In the genomic region with DNA sequence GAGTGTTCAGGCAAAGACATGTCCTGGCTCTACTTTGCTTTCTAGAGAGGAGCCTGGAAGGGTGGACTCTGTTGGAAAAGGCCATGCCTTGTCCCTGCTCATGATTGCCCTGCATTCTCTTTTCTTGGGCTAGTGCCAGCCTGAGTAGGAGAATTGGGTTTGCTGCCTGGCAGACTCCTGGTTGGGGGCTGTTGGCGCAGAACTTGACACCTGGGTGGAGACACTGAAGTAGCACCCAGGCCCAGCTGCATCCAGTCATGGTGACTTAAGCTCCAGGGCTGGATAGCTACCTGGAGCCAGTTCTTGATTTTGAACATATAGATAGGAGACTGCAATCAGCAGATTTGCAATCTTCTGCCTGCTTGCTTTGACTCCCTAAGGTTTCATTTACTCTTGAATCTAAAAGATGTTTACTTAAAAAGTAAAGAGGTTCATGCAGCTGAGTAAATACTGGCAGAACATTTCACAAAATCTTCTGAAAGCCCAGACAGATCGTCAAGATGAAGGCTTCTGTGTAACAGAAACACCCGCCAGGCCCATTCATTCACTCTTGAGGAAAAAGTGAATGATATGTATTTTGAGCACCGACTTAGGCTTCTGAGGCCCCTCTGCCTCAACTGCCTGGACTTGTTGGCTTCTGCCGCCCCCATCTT, we compare ENCODE assay signal across 15 cellular contexts. TPM values are rescaled to one million over a fixed set of nuclear protein-coding genes. Genes with fewer than 3 reads are reported as not detected.
A peak's percentile ranks its signal among the peaks of the same experiment; 100 is the strongest.
DNase-seq lines count a peak whose midpoint lies in the region; ATAC-seq and TF ChIP-seq lines count a peak whose summit lies in the region.
"Had no signal": no experiment of that assay in that cellular context is flagged by ENCODE, and none has a peak within 500 bp of the region (broad histone marks: within the 10 kb centered on the region; RNA-seq: fewer than 3 reads in every experiment).

No MANE protein-coding gene starts in this region.

- H2BK5ac ChIP-seq in neuronal stem cell (ENCODE audit: low read length): no peak overlapping the region

- H3K4me2 ChIP-seq in neuronal stem cell (ENCODE audit: insufficient read depth, low read length, poor library complexity, severe bottlenecking): no peak overlapping the region

- CTCF ChIA-PET in RWPE1 (lab: Yijun Ruan, JAX): interaction anchor here (0.6 kb wide), 1 partner anchor 124 kb away, joined by 4 read pairs; no protein-coding TSS in a partner anchor

- no peak overlapping the region for H3K23ac ChIP-seq in neuronal stem cell (ENCODE audit: low read depth, low read length, poor library complexity)

- H3K4me1 ChIP-seq in neuronal stem cell (ENCODE audit: control insufficient read depth in 2 of 2, insufficient read depth in 1 of 2, low read depth in 1 of 2, low read length in 2 of 2): no peaks in the 10 kb centered on the region

- H2BK120ac ChIP-seq in neuronal stem cell (ENCODE audit: low read depth, low read length): no peak overlapping the region

- H2BK12ac ChIP-seq in neuronal stem cell (ENCODE audit: low read length): no peak overlapping the region

- ATAC-seq in GM18519 (IDR thresholded peaks at IDR 0.05; ENCODE audit: low FRiP score, unreplicated experiment): no peak
- ATAC-seq: left colon had no signal

- H2AFZ ChIP-seq in neuronal stem cell (ENCODE audit: low read length): no peak overlapping the region

- H4K91ac ChIP-seq in neuronal stem cell (ENCODE audit: low read depth, low read length, poor library complexity): no peak overlapping the region

- WGBS in neuronal stem cell (ENCODE audit: extremely low coverage in 2 of 2, insufficient read length in 2 of 2, insufficient replicate concordance in 1 of 2), 2 donors: no CpG with 5 or more reads among the region's 5 CpGs

- H3K9ac ChIP-seq in neuronal stem cell (ENCODE audit: low read depth, low read length, poor library complexity): no peak overlapping the region

- no peak overlapping the region for H2BK15ac ChIP-seq in neuronal stem cell (ENCODE audit: low read length)

- no peaks in the 10 kb centered on the region for H3K9me3 ChIP-seq in neuronal stem cell (replicated peaks in 1 of 2; ENCODE audit: control insufficient read depth in 2 of 2, insufficient read depth in 1 of 2, low read depth in 1 of 2, low read length in 2 of 2)

- H2AK5ac ChIP-seq in neuronal stem cell (ENCODE audit: low read depth, low read length): no peak overlapping the region

- POLR2A ChIA-PET in RWPE1 (lab: Yijun Ruan, JAX; ENCODE audit: low non-redundant PET): no interaction called here

- H3K27ac ChIP-seq in RWPE1: peak overlapping the region; percentile 58
- no peak overlapping the region for H3K27ac ChIP-seq in neuronal stem cell (replicated peaks; ENCODE audit: low read length)
- H3K27ac ChIP-seq: epithelial cell of prostate, HL-60, SK-N-MC had no signal

- H3K79me1 ChIP-seq in neuronal stem cell (ENCODE audit: low read depth, low read length): no peaks in the 10 kb centered on the region

- no peak overlapping the region for H3K4me3 ChIP-seq in neuronal stem cell (ENCODE audit: low read length in 2 of 2)
- H3K4me3 ChIP-seq: SK-N-MC had no signal

- peak overlapping the region; percentile 35 for H3K18ac ChIP-seq in neuronal stem cell (ENCODE audit: low read length)

- DNase-seq in DMS79 treated with DMSO at 0.1 percent for 48 hours (lab: John Stamatoyannopoulos, UW): peak; percentile 94
- DNase-seq in NCI-H1436 treated with DMSO at 0.1 percent for 48 hours (lab: John Stamatoyannopoulos, UW): peak; percentile 60
- no peak for DNase-seq in RWPE1 (ENCODE audit: low spot score)
- DNase-seq in neuronal stem cell (ENCODE audit: low spot score): no peak
- no peak for DNase-seq in Kasumi-1 (lab: John Stamatoyannopoulos, UW)
- DNase-seq in AG08395 (ENCODE audit: low spot score): no peak
- DNase-seq: activated B cell treated with CpG ODN at 0.5 μM for 24 hours; activated CD8-positive, alpha-beta memory T cell treated with anti-CD3 and anti-CD28 coated beads, Interleukin-2, amount 50 U/mL, for 48 hours; H9; left colon; NK-92 treated with Interleukin-12 subunit alpha and Interleukin-12 subunit beta, amount 100 ng/mL, for 24 hours had no signal

- H3K36me3 ChIP-seq in neuronal stem cell (replicated peaks in 1 of 2; ENCODE audit: control insufficient read depth in 2 of 2, insufficient read depth in 2 of 2, low read length in 2 of 2): no peaks in the 10 kb centered on the region

- no peak for TF ChIP-seq CTCF in RWPE1 (conservative IDR thresholded peaks at IDR 0.05; ENCODE audit: low read depth)

- H3K27me3 ChIP-seq in neuronal stem cell (ENCODE audit: control insufficient read depth in 3 of 3, insufficient read depth in 3 of 3, low read depth in 1 of 3, low read length in 3 of 3): peaks cover 0 to 20% (median 0%) of the 10 kb centered on the region in 3 experiments

- H3K14ac ChIP-seq in neuronal stem cell (ENCODE audit: low read length): peak overlapping the region; percentile 10

- H4K8ac ChIP-seq in neuronal stem cell (ENCODE audit: low read depth, low read length): no peak overlapping the region

- H3K4ac ChIP-seq in neuronal stem cell (ENCODE audit: low read length): no peak overlapping the region

RNA-seq across cellular contexts. Expression of a gene that starts 38.0 kb away (rescaled TPM):
- 433 TPM for polyA plus RNA-seq in neuronal stem cell (2013, experiment 1 of 2)
- 430 TPM for polyA plus RNA-seq in neuronal stem cell (2013, experiment 2 of 2)

Comparison
In these comparisons a context has a peak if more than half of its experiments do, and no peak if none do; other contexts are left out.
1. DNase-seq: peak in DMS79 treated with DMSO at 0.1 percent for 48 hours (single experiment) and NCI-H1436 treated with DMSO at 0.1 percent for 48 hours (single experiment); none in RWPE1 (single experiment), neuronal stem cell (single experiment), Kasumi-1 (0 of 2) and AG08395 (single experiment).